ENCODE assay signal across 9 cellular contexts in genomic region chr4:2417196-2417764, GRCh38. TPM values are rescaled to one million over a fixed set of nuclear protein-coding genes. Genes with fewer than 3 reads are reported as not detected.
A peak's percentile ranks its signal among the peaks of the same experiment; 100 is the strongest.
DNase-seq lines count a peak whose midpoint lies in the region; ATAC-seq lines count a peak whose summit lies in the region.
"Had no signal": no experiment of that assay in that cellular context is flagged by ENCODE, and none has a peak within 500 bp of the region (broad histone marks: within the 10 kb centered on the region; RNA-seq: fewer than 3 reads in every experiment).

No MANE protein-coding gene starts in this region.

- peaks cover 2% of the 10 kb centered on the region for H3K9me3 ChIP-seq in iPS-18c (ENCODE audit: control insufficient read depth, insufficient read depth, low read length)

- peak overlapping the region; percentile 87 for H3K4me3 Mint-ChIP-seq in activated T-cell treated with anti-CD3 and anti-CD28 coated beads, Interleukin-2, amount 50 U/mL, for 4 hours

- no peak for ATAC-seq in activated T-cell treated with anti-CD3 and anti-CD28 coated beads, Interleukin-2, amount 50 U/mL, for 4 hours
- ATAC-seq in stimulated activated naive CD8-positive, alpha-beta T cell treated with anti-CD3 and anti-CD28 coated beads, Interleukin-15, Interleukin-2, amounts not matched to agents 100 U/mL and 50 U/mL, for 24 hours: no peak
- ATAC-seq in GM18868 (IDR thresholded peaks at IDR 0.05; ENCODE audit: unreplicated experiment) (no peak), HG03196 (IDR thresholded peaks at IDR 0.05; ENCODE audit: unreplicated experiment) (no peak)

- peaks cover 54% of the 10 kb centered on the region for H3K4me1 Mint-ChIP-seq in activated T-cell treated with anti-CD3 and anti-CD28 coated beads, Interleukin-2, amount 50 U/mL, for 4 hours (ENCODE audit: low read depth)

- DNase-seq in NCI-H1417 (lab: John Stamatoyannopoulos, UW) (peak in 2 of 3 experiments; percentile 34 to 38), NCI-H1417 treated with DMSO at 0.1 percent for 48 hours (lab: John Stamatoyannopoulos, UW) (no peak), NOMO-1 treated with DMSO at 0.1 percent for 48 hours (lab: John Stamatoyannopoulos, UW; ENCODE audit: unreplicated experiment) (no peak)
- DNase-seq in activated T-cell treated with anti-CD3 and anti-CD28 coated beads, Interleukin-2, amount 50 U/mL, for 4 hours: no peak
- DNase-seq in stimulated activated naive CD8-positive, alpha-beta T cell treated with anti-CD3 and anti-CD28 coated beads, Interleukin-15, Interleukin-2, amounts not matched to agents 100 U/mL and 50 U/mL, for 24 hours: peak; percentile 24

- H3K36me3 Mint-ChIP-seq in activated T-cell treated with anti-CD3 and anti-CD28 coated beads, Interleukin-2, amount 50 U/mL, for 4 hours (ENCODE audit: insufficient read depth): no peaks in the 10 kb centered on the region

- H3K27me3 Mint-ChIP-seq in activated T-cell treated with anti-CD3 and anti-CD28 coated beads, Interleukin-2, amount 50 U/mL, for 4 hours (ENCODE audit: low read depth): peaks cover 13% of the 10 kb centered on the region

- H3K9me3 Mint-ChIP-seq in activated T-cell treated with anti-CD3 and anti-CD28 coated beads, Interleukin-2, amount 50 U/mL, for 4 hours: no peaks in the 10 kb centered on the region

- peak overlapping the region; percentile 59 for H3K4me3 ChIP-seq in iPS-18c (ENCODE audit: insufficient read depth, low read depth, low read length)

RNA-seq across cellular contexts. Expression of gene ZFYVE28, which starts 1.2 kb away (rescaled TPM):
- 10 to 100 TPM in 1 of 3 donors, 1 to 10 TPM in 2; 7.0 to 10.1 (median 7.1) TPM for total RNA-seq in activated T-cell treated with anti-CD3 and anti-CD28 coated beads, Interleukin-2, amount 50 U/mL, for 4 hours

RNA-seq across cellular contexts. Expression of gene CFAP99, which starts 1.5 kb away (rescaled TPM):
- total RNA-seq in activated T-cell treated with anti-CD3 and anti-CD28 coated beads, Interleukin-2, amount 50 U/mL, for 4 hours: not detected
- total RNA-seq: T-helper 2 cell treated with Interferon-gamma antibody and Interleukin-4, amounts not matched to agents 100 ng/mL and 5 ng/mL, for 36 hours had no signal

RNA-seq across cellular contexts. Expression of gene RNF4, which starts 51.6 kb away (rescaled TPM):
- total RNA-seq in activated T-cell treated with anti-CD3 and anti-CD28 coated beads, Interleukin-2, amount 50 U/mL, for 4 hours: 100 to 1,000 TPM in 1 of 3 donors, 10 to 100 TPM in 2; 96.7 to 105 (median 97.4) TPM

Comparison
In these comparisons a context has a peak if more than half of its experiments do, and no peak if none do; other contexts are left out.
1. DNase-seq: peak in NCI-H1417 (2 of 3) and stimulated activated naive CD8-positive, alpha-beta T cell treated with anti-CD3 and anti-CD28 coated beads, Interleukin-15, Interleukin-2, amounts not matched to agents 100 U/mL and 50 U/mL, for 24 hours (single experiment); none in NCI-H1417 treated with DMSO at 0.1 percent for 48 hours (single experiment), activated T-cell treated with anti-CD3 and anti-CD28 coated beads, Interleukin-2, amount 50 U/mL, for 4 hours (single experiment) and NOMO-1 treated with DMSO at 0.1 percent for 48 hours (single experiment).